In genomic region chr3:60584250-60584649, GRCh38 we compare ENCODE assay signal across 22 cellular contexts.
DNase-seq lines count a peak whose midpoint lies in the region; ATAC-seq and TF ChIP-seq lines count a peak whose summit lies in the region.
"Had no signal": no experiment of that assay in that cellular context is flagged by ENCODE, and none has a peak within 500 bp of the region (broad histone marks: within the 10 kb centered on the region; RNA-seq: fewer than 3 reads in every experiment).

No MANE protein-coding gene starts in this region.

- DNase-seq in Right ventricle myocardium inferior (ENCODE audit: missing footprints) (peak; percentile 43), cardiac septum (ENCODE audit: low spot score) (no peak), RPMI7951 (ENCODE audit: low read depth) (peak; percentile 23), fibroblast of villous mesenchyme (ENCODE audit: low read depth) (peak; percentile 16), right lobe of liver (no peak), dermis blood vessel endothelial cell (no peak)
- DNase-seq: ACHN, GF-D8, GOT3, MM.1S, NCI-H1048, NCI-H1417 treated with DMSO at 0.1 percent for 48 hours, NCI-H187, NCI-H2107, NCI-H446 treated with DMSO at 0.1 percent for 48 hours, NCI-H526 treated with DMSO at 0.1 percent for 48 hours, SHP77, SK-N-SH had no signal

- H3K27me3 ChIP-seq in right lobe of liver: no peaks in the 10 kb centered on the region

- 100% methylated on average over 2 of the region's 2 CpGs for WGBS in right lobe of liver (ENCODE audit: insufficient coverage, low coverage, low lambda C conversion rate, missing lambda C conversion rate)

- no peak for TF ChIP-seq CTCF in fibroblast of villous mesenchyme (IDR thresholded peaks at IDR 0.05; ENCODE audit: insufficient read depth, low read depth, low read length)
- no peak for TF ChIP-seq CTCF in right lobe of liver (IDR thresholded peaks at IDR 0.05)

- no peaks in the 10 kb centered on the region for H3K4me1 ChIP-seq in right lobe of liver

- ATAC-seq in Right ventricle myocardium inferior (no peak), right lobe of liver (no peak), GM19467 (IDR thresholded peaks at IDR 0.05; ENCODE audit: unreplicated experiment) (no peak), HG03432 (IDR thresholded peaks at IDR 0.05; ENCODE audit: unreplicated experiment) (no peak)
- ATAC-seq: K562 had no signal

- no peaks in the 10 kb centered on the region for H3K36me3 ChIP-seq in right lobe of liver

- H3K4me3 ChIP-seq in fibroblast of villous mesenchyme (ENCODE audit: low read depth, low read length) (no peak overlapping the region), right lobe of liver (no peak overlapping the region)
- H3K4me3 ChIP-seq: K562 had no signal

- H3K27ac ChIP-seq in right lobe of liver: no peak overlapping the region
- H3K27ac ChIP-seq: 22Rv1 had no signal

- no peak for TF ChIP-seq POLR2A in right lobe of liver (IDR thresholded peaks at IDR 0.05)

- no peaks in the 10 kb centered on the region for H3K9me3 ChIP-seq in right lobe of liver
- H3K9me3 ChIP-seq: SK-N-SH had no signal

- intact Hi-C loops in Right ventricle myocardium inferior (cut with DNase I) (no loop called here), cardiac septum (cut with DNase I) (no loop called here), right lobe of liver (cut with DNase I) (no loop called here)

Comparison
In these comparisons a context has a peak if more than half of its experiments do, and no peak if none do; other contexts are left out.
1. DNase-seq: peak in Right ventricle myocardium inferior (single experiment), RPMI7951 (single experiment) and fibroblast of villous mesenchyme (single experiment); none in cardiac septum (single experiment), right lobe of liver (0 of 3) and dermis blood vessel endothelial cell (single experiment).